ENCODE assay signal across 8 cellular contexts in genomic region chr10:60778214-60778977, GRCh38. TPM values are rescaled to one million over a fixed set of nuclear protein-coding genes. Genes with fewer than 3 reads are reported as not detected.
DNase-seq lines count a peak whose midpoint lies in the region; ATAC-seq and TF ChIP-seq lines count a peak whose summit lies in the region.

TSS of gene CDK1 (plus strand) at chr10:60778478. CDS start at chr10:60780166, 1,688 bp downstream.

- peak within 1 kb of the TSS; percentile 44 to 87 (median 66) for H3K4me3 ChIP-seq in upper lobe of left lung

- no peak for TF ChIP-seq EP300 in upper lobe of left lung (IDR thresholded peaks at IDR 0.05)

- peak within 1 kb of the TSS; percentile 96 for H3K27ac Mint-ChIP-seq in activated naive CD8-positive, alpha-beta T cell treated with anti-CD3 and anti-CD28 coated beads, Interleukin-2, amount 50 U/mL, for 24 hours

- H3K27me3 ChIP-seq in upper lobe of left lung, result no peaks in the 10 kb centered on the region

- ATAC-seq in HG02763 (IDR thresholded peaks at IDR 0.05; ENCODE audit: unreplicated experiment) (peak; percentile 97), upper lobe of left lung (ENCODE audit: low FRiP score in 2 of 2) (peak; percentile 99 to 100)
- peak; percentile 99 for ATAC-seq in activated naive CD8-positive, alpha-beta T cell treated with anti-CD3 and anti-CD28 coated beads, Interleukin-2, amount 50 U/mL, for 24 hours

- peaks cover 35% of the 10 kb centered on the region for H3K36me3 Mint-ChIP-seq in activated naive CD8-positive, alpha-beta T cell treated with anti-CD3 and anti-CD28 coated beads, Interleukin-2, amount 50 U/mL, for 24 hours (ENCODE audit: low read depth)

- 0 to 1% methylated on average over 24 to 43 of the region's 59 CpGs for whole genome bisulfite sequencing in upper lobe of left lung, 2 donors

- TF ChIP-seq CTCF in GM12873 (IDR thresholded peaks at IDR 0.05; ENCODE audit: insufficient read depth, low read depth, low read length, missing control alignments), result peak; percentile 6
- no peak for TF ChIP-seq CTCF in upper lobe of left lung (IDR thresholded peaks at IDR 0.05)

- peaks cover 9 to 16% (median 10%) of the 10 kb centered on the region in 4 donors for H3K4me1 ChIP-seq in upper lobe of left lung

- DNase-seq in NCI-H1417 treated with DMSO at 0.1 percent for 48 hours (lab: John Stamatoyannopoulos, UW) (peak; percentile 74), SW480 (ENCODE audit: low spot score) (peak; percentile 98), cardiac septum (ENCODE audit: low spot score) (peak; percentile 97), pons (ENCODE audit: low spot score) (peak; percentile 98), upper lobe of left lung (peak; percentile 90 to 95)
- peak; percentile 94 for DNase-seq in activated naive CD8-positive, alpha-beta T cell treated with anti-CD3 and anti-CD28 coated beads, Interleukin-2, amount 50 U/mL, for 24 hours

- TF ChIP-seq POLR2A in upper lobe of left lung (IDR thresholded peaks at IDR 0.05), result no peak

- intact Hi-C loops in cardiac septum (cut with DNase I), result loop anchor here (5.0 kb wide), 1 partner anchor 49 kb away; no protein-coding TSS in a partner anchor

- H3K27ac ChIP-seq in upper lobe of left lung, result peak within 1 kb of the TSS in 3 of 4 donors; percentile 59 to 77 (median 64)

- H3K4me3 Mint-ChIP-seq in activated naive CD8-positive, alpha-beta T cell treated with anti-CD3 and anti-CD28 coated beads, Interleukin-2, amount 50 U/mL, for 24 hours, result peak within 1 kb of the TSS; percentile 97

- peaks cover 29% of the 10 kb centered on the region for H3K4me1 Mint-ChIP-seq in activated naive CD8-positive, alpha-beta T cell treated with anti-CD3 and anti-CD28 coated beads, Interleukin-2, amount 50 U/mL, for 24 hours

- H3K9me3 ChIP-seq in upper lobe of left lung, result no peaks in the 10 kb centered on the region

- no peaks in the 10 kb centered on the region for H3K9me3 Mint-ChIP-seq in activated naive CD8-positive, alpha-beta T cell treated with anti-CD3 and anti-CD28 coated beads, Interleukin-2, amount 50 U/mL, for 24 hours

- H3K36me3 ChIP-seq in upper lobe of left lung, result no peaks in the 10 kb centered on the region

- H3K27me3 Mint-ChIP-seq in activated naive CD8-positive, alpha-beta T cell treated with anti-CD3 and anti-CD28 coated beads, Interleukin-2, amount 50 U/mL, for 24 hours, result peaks cover 3% of the 10 kb centered on the region

RNA-seq across cellular contexts. Expression of gene CDK1, which starts in this region (rescaled TPM):
- 0.35 TPM for total RNA-seq in cardiac septum
- total RNA-seq in upper lobe of left lung, result 1 to 10 TPM; 1.0 to 8.0 (median 5.2) TPM

Comparison
In these comparisons a context has a peak if more than half of its experiments do, and no peak if none do; other contexts are left out.
1. Peak in every context shown above with its lines: DNase-seq, ATAC-seq, H3K4me3 ChIP-seq and H3K27ac ChIP-seq.
2. Peak in DNase-seq in cardiac septum; RNA of the gene not detected or under 1 TPM.